Comparison of ENCODE assay signal across 20 cellular contexts in the genomic region with DNA sequence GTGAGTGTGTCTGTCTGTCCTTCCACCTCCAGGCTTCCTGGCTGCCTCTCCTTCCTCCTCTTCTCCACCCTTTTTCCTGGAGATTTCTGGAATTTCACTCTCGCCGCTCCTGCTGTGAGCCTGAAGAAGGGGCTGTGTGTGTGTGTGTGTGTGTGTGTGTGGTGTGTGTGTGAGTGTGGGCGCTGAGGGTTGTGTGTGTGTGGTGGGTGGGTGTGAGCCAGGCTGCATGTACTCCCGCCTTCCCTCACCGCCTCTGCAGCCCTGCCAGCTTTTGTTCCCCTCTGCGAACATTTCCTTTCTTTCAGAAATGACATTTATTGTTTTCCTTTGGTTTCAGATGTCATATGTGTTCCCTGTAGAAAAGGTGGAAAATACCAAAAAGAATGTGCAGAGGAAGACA.
DNase-seq lines count a peak whose midpoint lies in the region; ATAC-seq, FAIRE-seq and TF ChIP-seq lines count a peak whose summit lies in the region.
"Had no signal": no experiment of that assay in that cellular context is flagged by ENCODE, and none has a peak within 500 bp of the region (broad histone marks: within the 10 kb centered on the region; RNA-seq: fewer than 3 reads in every experiment).

No MANE protein-coding gene starts in this region.

- H2AK5ac ChIP-seq in H1 (ENCODE audit: low read depth, low read length): no peak overlapping the region

- TF ChIP-seq RAD21 in H1 (IDR thresholded peaks at IDR 0.05 in 1 of 2, conservative IDR thresholded peaks at IDR 0.05 in 1 of 2; ENCODE audit: low read depth in 2 of 2, low read length in 2 of 2) (no peak), neural cell (conservative IDR thresholded peaks at IDR 0.05) (no peak)

- H3K36me3 ChIP-seq in H1 (ENCODE audit: control insufficient read depth in 2 of 4, insufficient read depth in 4 of 4, low read length in 3 of 4) (no peaks in the 10 kb centered on the region; a peak in 1 of 8 replicates), neural cell (ENCODE audit: insufficient read depth, low read length) (no peaks in the 10 kb centered on the region), left ventricle myocardium inferior (no peaks in the 10 kb centered on the region), PC-3 (ENCODE audit: low read depth, low read length) (no peaks in the 10 kb centered on the region)
- H3K36me3 ChIP-seq: BE2C, left lung, right atrium auricular region had no signal

- H3K27ac ChIP-seq in H1 (ENCODE audit: low read depth, low read length) (no peak overlapping the region), neural cell (ENCODE audit: low read length) (peak overlapping the region; percentile 95), left ventricle myocardium inferior (replicated peaks) (no peak overlapping the region), PC-3 (ENCODE audit: low read length) (no peak overlapping the region)
- H3K27ac ChIP-seq: left lung, right atrium auricular region had no signal

- FAIRE-seq in H1 (lab: Jason Lieb, UNC): no peak
- FAIRE-seq: A204.1 had no signal

- 43% methylated on average over 6 of the region's 6 CpGs; no CpG with 5 or more reads in 1 of the 2 experiments for WGBS in H1 (ENCODE audit: extremely low coverage in 1 of 2, insufficient coverage in 1 of 2, insufficient read length in 1 of 2, insufficient replicate concordance in 2 of 2, low coverage in 1 of 2, low lambda C conversion rate in 2 of 2, missing lambda C conversion rate in 1 of 2), 2 experiments

- no peak overlapping the region for H2BK120ac ChIP-seq in H1 (replicated peaks; ENCODE audit: low read depth, low read length)

- CTCF ChIA-PET in H1 (lab: Charles Lee; ENCODE audit: partially characterized antibody) (interaction anchor here (1.3 to 2.4 kb wide), 2 partner anchors 25 to 47 kb away, joined by 3 to 8 read pairs; no protein-coding TSS in a partner anchor), PC-3 (lab: Charles Lee) (no interaction called here)

- H3K4me2 ChIP-seq in H1 (ENCODE audit: insufficient read depth in 1 of 2, low read depth in 2 of 2, low read length in 2 of 2) (peak overlapping the region in 1 of 2 experiments; percentile 6; a peak in 2 of 4 replicates), neural cell (ENCODE audit: low read length) (peak overlapping the region; percentile 68), PC-3 (ENCODE audit: low read length) (no peak overlapping the region)

- H3K9me2 ChIP-seq in neural cell (ENCODE audit: insufficient read depth, low read length) (no peaks in the 10 kb centered on the region), PC-3 (replicated peaks; ENCODE audit: low read length) (no peaks in the 10 kb centered on the region)

- H2AFZ ChIP-seq in H1 (ENCODE audit: low read length) (no peak overlapping the region), neural cell (ENCODE audit: low read depth, low read length) (peak overlapping the region; percentile 19), PC-3 (ENCODE audit: low read length) (no peak overlapping the region)

- peaks cover 3% of the 10 kb centered on the region; the same call in 1 of the 2 replicates for H3K79me1 ChIP-seq in H1 (ENCODE audit: low read depth, low read length)

- H3K27me3 ChIP-seq in H1 (replicated peaks in 1 of 4; ENCODE audit: control insufficient read depth in 3 of 4, extremely low read depth in 1 of 4, insufficient read depth in 3 of 4, low read length in 3 of 4) (no peaks in the 10 kb centered on the region), neural cell (ENCODE audit: insufficient read depth, low read depth, low read length) (no peaks in the 10 kb centered on the region), left ventricle myocardium inferior (ENCODE audit: low read depth) (peaks cover 98% of the 10 kb centered on the region), PC-3 (ENCODE audit: low read length) (peaks cover 41% of the 10 kb centered on the region)
- H3K27me3 ChIP-seq: BE2C, right atrium auricular region had no signal

- H3K9ac ChIP-seq in H1 (replicated peaks in 1 of 4; ENCODE audit: extremely low read depth in 1 of 4, low read depth in 3 of 4, low read length in 3 of 4) (no peak overlapping the region), neural cell (ENCODE audit: low read length) (peak overlapping the region; percentile 73), PC-3 (ENCODE audit: low read length) (no peak overlapping the region)

- no peak overlapping the region for H3K4ac ChIP-seq in H1 (replicated peaks; ENCODE audit: insufficient read length, low read depth, low read length)

- no peak overlapping the region for H2BK20ac ChIP-seq in H1 (ENCODE audit: low read length)

- TF ChIP-seq POLR2A in H1 (IDR thresholded peaks at IDR 0.05; ENCODE audit: control extremely low read depth in 1 of 2, low read depth in 2 of 2, low read length in 2 of 2): no peak

- no peak overlapping the region for H3K18ac ChIP-seq in H1 (ENCODE audit: extremely low read depth, low read length)

- no peak overlapping the region for H4K91ac ChIP-seq in H1 (replicated peaks; ENCODE audit: insufficient read length, low read length)

- no peak overlapping the region for H3K14ac ChIP-seq in H1 (ENCODE audit: insufficient read length)

- intact Hi-C loops in left ventricle myocardium inferior (cut with micrococcal nuclease) (no loop called here), PC-3 (cut with micrococcal nuclease) (no loop called here)

- H3K23ac ChIP-seq in H1 (ENCODE audit: insufficient read length): no peak overlapping the region

- H3K79me2 ChIP-seq in H1 (ENCODE audit: control insufficient read depth in 1 of 2, insufficient read depth in 2 of 2, low read length in 2 of 2) (no peaks in the 10 kb centered on the region), neural cell (replicated peaks; ENCODE audit: insufficient read depth, low read length) (no peaks in the 10 kb centered on the region), PC-3 (ENCODE audit: low read length) (no peaks in the 10 kb centered on the region)

- POLR2A ChIA-PET in H1 (lab: Charles Lee; ENCODE audit: partially characterized antibody) (interaction anchor here (1.0 to 1.4 kb wide), 5 partner anchors 16 to 152 kb away, joined by 3 to 5 read pairs (median 3); no protein-coding TSS in a partner anchor), PC-3 (lab: Charles Lee; ENCODE audit: unreplicated experiment) (no interaction called here)

- H3K4me3 ChIP-seq in H1 (ENCODE audit: extremely low read depth in 1 of 4, insufficient read depth in 2 of 4, low read depth in 3 of 4, low read length in 4 of 4): no peak overlapping the region
- peak overlapping the region; percentile 37 for H3K4me3 ChIP-seq in neural cell (ENCODE audit: low read length)
- H3K4me3 ChIP-seq in left ventricle myocardium inferior: no peak overlapping the region
- H3K4me3 ChIP-seq in PC-3 (ENCODE audit: low read length): no peak overlapping the region
- H3K4me3 ChIP-seq: left lung, right atrium auricular region had no signal

- H3K4me1 ChIP-seq in H1 (replicated peaks in 1 of 4; ENCODE audit: control insufficient read depth in 3 of 4, insufficient read depth in 4 of 4, low read length in 3 of 4) (peaks cover 0 to 36% (median 17%) of the 10 kb centered on the region in 4 experiments; a peak in 6 of 7 replicates), left ventricle myocardium inferior (no peaks in the 10 kb centered on the region), PC-3 (ENCODE audit: insufficient read depth, low read length) (no peaks in the 10 kb centered on the region)
- H3K4me1 ChIP-seq: BE2C, left lung, right atrium auricular region had no signal

- peak overlapping the region; percentile 61; the same call in 1 of the 2 replicates for H2BK15ac ChIP-seq in H1 (ENCODE audit: low read length)

- H3F3A ChIP-seq in neural cell (ENCODE audit: insufficient read depth, low read length, poor library complexity, severe bottlenecking) (no peaks in the 10 kb centered on the region), PC-3 (ENCODE audit: low read length, unreplicated experiment) (no peaks in the 10 kb centered on the region)

- no peak overlapping the region for H3K56ac ChIP-seq in H1 (replicated peaks; ENCODE audit: insufficient read length, low read depth, low read length)

- H4K20me1 ChIP-seq in H1 (replicated peaks in 1 of 2; ENCODE audit: control insufficient read depth in 1 of 2, insufficient read depth in 2 of 2, low read length in 2 of 2) (no peaks in the 10 kb centered on the region), neural cell (ENCODE audit: insufficient read depth) (no peaks in the 10 kb centered on the region), PC-3 (ENCODE audit: low read length) (no peaks in the 10 kb centered on the region)

- H3K23me2 ChIP-seq in H1 (ENCODE audit: low read depth, low read length): peaks cover 7% of the 10 kb centered on the region; the same call in 1 of the 2 replicates

- no peak overlapping the region for H2BK5ac ChIP-seq in H1 (ENCODE audit: low read depth, low read length)

- no peak for ATAC-seq in PC-3
- ATAC-seq: left lung, Panc1 had no signal

- H2BK12ac ChIP-seq in H1 (ENCODE audit: low read depth, low read length): peak overlapping the region; percentile 80; the same call in 1 of the 2 replicates

- TF ChIP-seq EP300 in H1 (IDR thresholded peaks at IDR 0.05; ENCODE audit: borderline replicate concordance in 1 of 2, low read depth in 2 of 2, low read length in 2 of 2) (no peak), neural cell (conservative IDR thresholded peaks at IDR 0.05; ENCODE audit: poor library complexity, severe bottlenecking) (peak; percentile 56)

- no peak overlapping the region for H4K8ac ChIP-seq in H1 (ENCODE audit: extremely low read depth, insufficient read depth, low read length)

- no peak overlapping the region for H4K5ac ChIP-seq in H1 (ENCODE audit: insufficient read length, low read depth, low read length)

- H3K9me3 ChIP-seq in H1 (ENCODE audit: insufficient read depth in 2 of 2, low read depth in 1 of 2, low read length in 1 of 2) (no peaks in the 10 kb centered on the region), neural cell (ENCODE audit: low read length) (no peaks in the 10 kb centered on the region), left ventricle myocardium inferior (replicated peaks) (no peaks in the 10 kb centered on the region), PC-3 (ENCODE audit: low read length) (no peaks in the 10 kb centered on the region)
- H3K9me3 ChIP-seq: BE2C, left lung, right atrium auricular region had no signal

- TF ChIP-seq CTCF in H1 (IDR thresholded peaks at IDR 0.05; ENCODE audit: control extremely low read depth in 1 of 3, insufficient read depth in 1 of 3, low read depth in 1 of 3, low read length in 3 of 3): no peak
- no peak for TF ChIP-seq CTCF in neural cell (IDR thresholded peaks at IDR 0.05; ENCODE audit: poor library complexity, severe bottlenecking)
- TF ChIP-seq CTCF in left ventricle myocardium inferior (IDR thresholded peaks at IDR 0.05; ENCODE audit: borderline replicate concordance): no peak
- TF ChIP-seq CTCF in PC-3 (conservative IDR thresholded peaks at IDR 0.05; ENCODE audit: low read depth, low read length): no peak

- DNase-seq in Ammon's horn (ENCODE audit: low spot score) (peak; percentile 63), NCI-H2227 treated with DMSO at 0.1 percent for 48 hours (lab: John Stamatoyannopoulos, UW) (peak; percentile 37), H1 (ENCODE audit: low read depth in 1 of 2, low spot score in 2 of 2) (no peak), EL (no peak), left ventricle myocardium inferior (no peak), DMS153 treated with DMSO at 0.1 percent for 48 hours (lab: John Stamatoyannopoulos, UW; ENCODE audit: unreplicated experiment) (no peak), PC-3 (no peak)
- DNase-seq: activated B cell treated with CpG ODN at 0.5 μM for 24 hours; activated CD4-positive, alpha-beta memory T cell treated with anti-CD3 and anti-CD28 coated beads for 36 hours; activated gamma-delta T cell treated with Interleukin-2 at 50 U/mL for 16 hours; BE2C; effector CD4-positive, alpha-beta T cell; KBM-7; left lung; NCI-H1436 treated with DMSO at 0.1 percent for 48 hours; NCI-H345 had no signal

- BruUV-seq in PC-3 (replicated peaks; lab: Mats Ljungman, UMichigan): no TSS peak

Comparison
In these comparisons a context has a peak if more than half of its experiments do, and no peak if none do; other contexts are left out.
1. DNase-seq: peak in Ammon's horn (single experiment) and NCI-H2227 treated with DMSO at 0.1 percent for 48 hours (single experiment); none in H1 (0 of 2), EL (single experiment), left ventricle myocardium inferior (single experiment), DMS153 treated with DMSO at 0.1 percent for 48 hours (single experiment) and PC-3 (single experiment).